Comparison of ENCODE assay signal across 1 cellular context in genomic region chr11:20367313-20367948, GRCh38.
A peak's percentile ranks its signal among the peaks of the same experiment; 100 is the strongest.
TF ChIP-seq lines count a peak whose summit lies in the region.

No MANE protein-coding gene starts in this region.

TF ChIP-seq in HEK293, 187 proteins besides CTCF, POLR2A, EP300 and RAD21 (continued from another document):
- 0 out of 2 replicates have a peak, but pooled peaks have one; percentile 43 for TF ChIP-seq MYNN (tag by site-specific recombination; IDR thresholded peaks at IDR 0.05; ENCODE audit: borderline replicate concordance)
- no peak for TF ChIP-seq ZBTB8A (tag by site-specific recombination; IDR thresholded peaks at IDR 0.05)
- TF ChIP-seq MEIS1 (CRISPR knock-in tag; IDR thresholded peaks at IDR 0.05; ENCODE audit: borderline replicate concordance) = no peak
- TF ChIP-seq ZNF10 (tag by site-specific recombination; IDR thresholded peaks at IDR 0.05) = 0 out of 2 replicates have a peak, but pooled peaks have one; percentile 40
- TF ChIP-seq ZNF366 (tag by site-specific recombination; conservative IDR thresholded peaks at IDR 0.05) = peak; percentile 65
- TF ChIP-seq ZNF629 (tag by site-specific recombination; IDR thresholded peaks at IDR 0.05) = peak; percentile 92
- TF ChIP-seq TRIM28 (IDR thresholded peaks at IDR 0.05; ENCODE audit: borderline replicate concordance, low read length) = peak; percentile 53; the same call in 1 of the 2 replicates
- peak; percentile 51; the same call in 1 of the 2 replicates for TF ChIP-seq ZBTB21 (tag by site-specific recombination; IDR thresholded peaks at IDR 0.05)
- TF ChIP-seq TSHZ1 (tag by site-specific recombination; IDR thresholded peaks at IDR 0.05; ENCODE audit: borderline replicate concordance) = 0 out of 2 replicates have a peak, but pooled peaks have one; percentile 35
